Comparison of ENCODE assay signal across 8 cellular contexts in genomic region chr20:36754656-36755222, GRCh38.
DNase-seq lines count a peak whose midpoint lies in the region; ATAC-seq lines count a peak whose summit lies in the region.

No MANE protein-coding gene starts in this region.

- peak overlapping the region; percentile 6 for H3K27ac ChIP-seq in caudate nucleus (ENCODE audit: low read depth, low read length)

- no peak for ATAC-seq in HG02623 (IDR thresholded peaks at IDR 0.05; ENCODE audit: unreplicated experiment)

- peak; percentile 34 for DNase-seq in activated naive CD4-positive, alpha-beta T cell treated with Interleukin-2 at 50 U/mL for 16 hours
- no peak for DNase-seq in activated naive CD4-positive, alpha-beta T cell (lab: John Stamatoyannopoulos, UW)
- peak; percentile 28 for DNase-seq in NCI-H1436 treated with DMSO at 0.1 percent for 48 hours (lab: John Stamatoyannopoulos, UW)
- DNase-seq in T-helper 9 cell: peak; percentile 10
- peak in 39 of 61 donors; percentile 3 to 68 (median 24) for DNase-seq in caudate nucleus (lab: John Stamatoyannopoulos, UW)
- DNase-seq in kidney glomerular epithelial cell (lab: John Stamatoyannopoulos, UW): peak; percentile 57
- peak; percentile 36 for DNase-seq in stimulated activated CD8-positive, alpha-beta memory T cell treated with anti-CD3 and anti-CD28 coated beads, Interleukin-4, amount 100 ng/mL, for 48 hours

Comparison
In these comparisons a context has a peak if more than half of its experiments do, and no peak if none do; other contexts are left out.
1. DNase-seq: peak in activated naive CD4-positive, alpha-beta T cell treated with Interleukin-2 at 50 U/mL for 16 hours (single experiment), NCI-H1436 treated with DMSO at 0.1 percent for 48 hours (single experiment), T-helper 9 cell (single experiment), caudate nucleus (39 of 61), kidney glomerular epithelial cell (single experiment) and stimulated activated CD8-positive, alpha-beta memory T cell treated with anti-CD3 and anti-CD28 coated beads, Interleukin-4, amount 100 ng/mL, for 48 hours (single experiment); none in activated naive CD4-positive, alpha-beta T cell (0 of 4).